In the genomic region with DNA sequence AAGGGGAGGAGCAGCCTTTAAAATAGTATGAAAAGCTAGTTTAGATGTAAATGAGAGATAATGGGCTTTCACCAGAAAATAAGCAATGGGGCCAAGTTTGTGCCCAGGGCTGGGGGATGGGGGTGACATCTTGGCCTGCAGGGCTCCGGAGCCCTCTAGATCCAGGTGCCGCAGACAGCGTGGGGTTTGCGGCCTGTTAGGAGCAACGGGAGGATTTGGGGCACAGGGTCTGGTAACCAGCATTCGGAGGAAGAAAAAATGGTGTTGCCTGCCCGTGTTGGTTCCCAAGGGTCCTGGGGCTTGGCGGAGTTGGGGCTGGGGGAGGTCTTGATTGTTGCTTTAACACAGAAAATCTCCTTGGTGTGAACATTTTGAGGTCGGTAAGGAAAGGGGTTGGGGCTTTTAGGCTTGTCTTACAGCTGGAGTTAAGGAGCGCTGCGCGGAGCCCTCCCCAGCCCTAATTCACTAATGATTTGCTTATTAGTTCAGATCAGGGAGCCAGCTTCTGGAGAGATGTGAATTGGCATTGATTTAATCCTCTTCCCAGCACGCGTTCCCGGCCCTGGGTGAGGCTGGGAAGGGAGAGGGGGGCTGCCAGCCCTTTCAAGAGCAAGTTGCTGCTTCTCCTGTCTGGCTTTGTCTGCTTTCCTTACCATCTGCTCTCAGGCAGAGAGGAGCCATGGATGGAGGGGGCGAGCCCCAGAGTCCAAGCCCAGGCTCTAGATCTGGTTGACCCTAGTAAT, we compare ENCODE assay signal across 1 cellular context.
TF ChIP-seq lines count a peak whose summit lies in the region.

No MANE protein-coding gene starts in this region.

TF ChIP-seq in IMR-90, 13 proteins besides CTCF, POLR2A, EP300 and RAD21 (continued from another document):
- TF ChIP-seq, protein P1, sequence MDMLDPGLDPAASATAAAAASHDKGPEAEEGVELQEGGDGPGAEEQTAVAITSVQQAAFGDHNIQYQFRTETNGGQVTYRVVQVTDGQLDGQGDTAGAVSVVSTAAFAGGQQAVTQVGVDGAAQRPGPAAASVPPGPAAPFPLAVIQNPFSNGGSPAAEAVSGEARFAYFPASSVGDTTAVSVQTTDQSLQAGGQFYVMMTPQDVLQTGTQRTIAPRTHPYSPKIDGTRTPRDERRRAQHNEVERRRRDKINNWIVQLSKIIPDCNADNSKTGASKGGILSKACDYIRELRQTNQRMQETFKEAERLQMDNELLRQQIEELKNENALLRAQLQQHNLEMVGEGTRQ (IDR thresholded peaks at IDR 0.05; ENCODE audit: low read depth, low read length): no peak
- TF ChIP-seq ELK1 (IDR thresholded peaks at IDR 0.05; ENCODE audit: borderline replicate concordance, low read depth, low read length) (no peak), NFE2L2 (IDR thresholded peaks at IDR 0.05; ENCODE audit: low read depth, low read length) (no peak), MXI1 (IDR thresholded peaks at IDR 0.05; ENCODE audit: borderline replicate concordance, low read depth, low read length) (no peak), CEBPB (IDR thresholded peaks at IDR 0.05; ENCODE audit: low read depth, low read length) (no peak), RCOR1 (IDR thresholded peaks at IDR 0.05; ENCODE audit: insufficient replicate concordance, low read length) (no peak), CHD1 (IDR thresholded peaks at IDR 0.05; ENCODE audit: low read depth, low read length) (no peak)
